Comparison of ENCODE assay signal across 9 cellular contexts in the genomic region with DNA sequence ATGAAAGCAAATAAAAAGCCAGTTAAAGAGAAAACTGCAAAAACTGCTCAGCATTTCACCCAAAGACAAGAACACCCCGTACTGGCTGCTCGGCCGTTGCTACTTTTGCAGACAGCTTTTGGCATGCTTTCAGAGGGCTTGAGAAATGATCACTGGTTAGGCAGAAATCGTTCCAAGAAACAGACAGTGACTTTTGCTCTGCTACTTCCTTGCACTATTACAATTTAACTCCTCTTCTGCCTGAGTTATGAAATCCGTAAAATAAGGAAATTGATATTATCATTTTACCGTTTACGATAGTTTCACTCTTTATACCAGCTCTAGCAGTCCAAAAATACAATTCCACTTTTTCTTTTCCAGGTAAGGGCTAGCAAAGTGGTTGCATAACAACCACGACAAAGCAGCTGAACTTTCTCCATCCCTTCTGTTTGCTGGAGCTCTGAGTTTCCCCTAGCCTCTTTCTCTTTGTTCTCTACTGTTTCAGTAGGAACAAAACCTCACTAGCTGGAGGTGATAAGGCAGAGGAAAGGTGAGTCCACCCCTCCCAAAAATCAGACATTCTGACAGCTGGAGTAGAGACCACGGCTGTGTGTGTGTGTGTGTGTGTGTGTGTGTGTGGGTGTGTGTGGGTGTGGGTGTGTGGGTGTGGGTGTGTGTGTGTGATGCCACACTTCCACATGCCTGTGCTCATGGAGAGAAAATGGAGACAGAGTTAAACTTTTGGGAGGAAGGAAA.
DNase-seq lines count a peak whose midpoint lies in the region; ATAC-seq and TF ChIP-seq lines count a peak whose summit lies in the region.
"Had no signal": no experiment of that assay in that cellular context is flagged by ENCODE, and none has a peak within 500 bp of the region (broad histone marks: within the 10 kb centered on the region; RNA-seq: fewer than 3 reads in every experiment).

No MANE protein-coding gene starts in this region.

- H3K9me3 Mint-ChIP-seq in CD4-positive, alpha-beta T cell, result no peaks in the 10 kb centered on the region

- no peak overlapping the region for H3K27ac ChIP-seq in CD4-positive, alpha-beta T cell (ENCODE audit: low read depth, low read length)
- H3K27ac ChIP-seq in gastroesophageal sphincter, result peak overlapping the region; percentile 67 to 79 (median 76)

- H3K4me1 ChIP-seq in gastroesophageal sphincter, result peaks cover 0 to 45% (median 10%) of the 10 kb centered on the region in 3 donors

- no peak for TF ChIP-seq CTCF in CD4-positive, alpha-beta T cell (IDR thresholded peaks at IDR 0.05)
- no peak for TF ChIP-seq CTCF in gastroesophageal sphincter (IDR thresholded peaks at IDR 0.05)

- H3K4me1 Mint-ChIP-seq in CD4-positive, alpha-beta T cell (ENCODE audit: low read depth), result peaks cover 23% of the 10 kb centered on the region

- CTCF ChIA-PET in CD4-positive, alpha-beta T cell (lab: Charles Lee), result no interaction called here

- H3K27ac Mint-ChIP-seq in CD4-positive, alpha-beta T cell, result peak overlapping the region; percentile 37

- no peaks in the 10 kb centered on the region for H3K36me3 Mint-ChIP-seq in CD4-positive, alpha-beta T cell (ENCODE audit: low read depth)

- H3K27me3 Mint-ChIP-seq in CD4-positive, alpha-beta T cell, result no peaks in the 10 kb centered on the region

- peak overlapping the region; percentile 28 to 40 for H3K4me3 ChIP-seq in gastroesophageal sphincter

- no peaks in the 10 kb centered on the region for H3K9me3 ChIP-seq in CD4-positive, alpha-beta T cell (ENCODE audit: control insufficient read depth, low read length)
- no peaks in the 10 kb centered on the region for H3K9me3 ChIP-seq in gastroesophageal sphincter

- ATAC-seq in CD4-positive, alpha-beta T cell (ENCODE audit: poor library complexity), result no peak
- ATAC-seq in gastroesophageal sphincter, result peak; percentile 81
- ATAC-seq in GM19023 (IDR thresholded peaks at IDR 0.05; ENCODE audit: unreplicated experiment), result no peak

- no peaks in the 10 kb centered on the region for H3K36me3 ChIP-seq in gastroesophageal sphincter

- 1 to 3% methylated on average over 9 of the region's 9 CpGs for WGBS in gastroesophageal sphincter (ENCODE audit: low coverage in 1 of 2), 2 donors

- POLR2A ChIA-PET in CD4-positive, alpha-beta T cell (lab: Charles Lee), result no interaction called here

- TF ChIP-seq POLR2A in gastroesophageal sphincter (IDR thresholded peaks at IDR 0.05), result no peak

- intact Hi-C loops in CD4-positive, alpha-beta T cell (cut with DNase I, micrococcal nuclease), result no loop called here

- DNase-seq in CD4-positive, alpha-beta T cell, result no peak
- DNase-seq in SKM-1 (lab: John Stamatoyannopoulos, UW; ENCODE audit: unreplicated experiment), result peak; percentile 57
- peak; percentile 66 for DNase-seq in pons (ENCODE audit: low spot score)
- no peak for DNase-seq in DMS153 (lab: John Stamatoyannopoulos, UW)
- no peak for DNase-seq in NCI-H2196 (lab: John Stamatoyannopoulos, UW; ENCODE audit: unreplicated experiment)
- no peak for DNase-seq in stimulated activated CD4-positive, alpha-beta T cell treated with anti-CD3 and anti-CD28 coated beads, Interleukin-15, amount 100 ng/mL, for 24 hours
- DNase-seq: NCI-H2107 had no signal

- H3K4me3 Mint-ChIP-seq in CD4-positive, alpha-beta T cell, result peak overlapping the region; percentile 63

- TF ChIP-seq EP300 in gastroesophageal sphincter (IDR thresholded peaks at IDR 0.05), result no peak

- H3K27me3 ChIP-seq in CD4-positive, alpha-beta T cell (ENCODE audit: control insufficient read depth, insufficient read depth, low read length), result no peaks in the 10 kb centered on the region
- H3K27me3 ChIP-seq in gastroesophageal sphincter, result peaks cover 3% of the 10 kb centered on the region

Comparison
In these comparisons a context has a peak if more than half of its experiments do, and no peak if none do; other contexts are left out.
1. DNase-seq: peak in SKM-1 (single experiment) and pons (single experiment); none in CD4-positive, alpha-beta T cell (0 of 10), DMS153 (single experiment), NCI-H2196 (single experiment) and stimulated activated CD4-positive, alpha-beta T cell treated with anti-CD3 and anti-CD28 coated beads, Interleukin-15, amount 100 ng/mL, for 24 hours (single experiment).